Comparison of ENCODE assay signal across 8 cellular contexts in genomic region chr9:95048225-95049087, GRCh38.
DNase-seq lines count a peak whose midpoint lies in the region; ATAC-seq and TF ChIP-seq lines count a peak whose summit lies in the region.

No MANE protein-coding gene starts in this region.

- no peaks in the 10 kb centered on the region for H3K9me3 ChIP-seq in CD4-positive, CD25-positive, alpha-beta regulatory T cell (ENCODE audit: control insufficient read depth in 2 of 2, low read length in 2 of 2)
- no peaks in the 10 kb centered on the region for H3K9me3 ChIP-seq in iPS-18a (ENCODE audit: control insufficient read depth, low read depth, low read length)

- peaks cover 0 to 2% (median 0%) of the 10 kb centered on the region in 7 donors for H3K9me3 Mint-ChIP-seq in CD4-positive, CD25-positive, alpha-beta regulatory T cell
- no peaks in the 10 kb centered on the region for H3K9me3 Mint-ChIP-seq in T-helper 1 cell treated with Interleukin-12 subunit alpha and Interleukin-12 subunit beta and Interleukin-4 antibody, amounts not matched to agents 30 μg/mL and 1 μg/mL, for 36 hours

- H3K9ac ChIP-seq in iPS-18a (ENCODE audit: low read length), result peak overlapping the region; percentile 28

- peaks cover 17% of the 10 kb centered on the region for H3K27me3 Mint-ChIP-seq in CD4-positive, CD25-positive, alpha-beta regulatory T cell
- peaks cover 44% of the 10 kb centered on the region for H3K27me3 Mint-ChIP-seq in T-helper 1 cell treated with Interleukin-12 subunit alpha and Interleukin-12 subunit beta and Interleukin-4 antibody, amounts not matched to agents 30 μg/mL and 1 μg/mL, for 36 hours (ENCODE audit: low read depth)

- H3K27me3 ChIP-seq in CD4-positive, CD25-positive, alpha-beta regulatory T cell (ENCODE audit: control insufficient read depth, insufficient read depth, low read length), result peaks cover 13% of the 10 kb centered on the region
- H3K27me3 ChIP-seq in iPS-18a (ENCODE audit: control insufficient read depth, insufficient read depth, low read length), result peaks cover 59% of the 10 kb centered on the region

- peaks cover 12% of the 10 kb centered on the region for H3K4me1 ChIP-seq in CD4-positive, CD25-positive, alpha-beta regulatory T cell (ENCODE audit: control insufficient read depth, insufficient read depth, low read length, poor library complexity, severe bottlenecking)
- peaks cover 33% of the 10 kb centered on the region for H3K4me1 ChIP-seq in iPS-18a (ENCODE audit: control insufficient read depth, low read depth, low read length)

- no peak overlapping the region for H3K27ac ChIP-seq in CD4-positive, CD25-positive, alpha-beta regulatory T cell (ENCODE audit: insufficient read depth, low read length, poor library complexity, severe bottlenecking)
- no peak overlapping the region for H3K27ac ChIP-seq in iPS-18a (ENCODE audit: low read length)

- peaks cover 4 to 10% (median 6%) of the 10 kb centered on the region in 4 donors for H3K4me1 Mint-ChIP-seq in CD4-positive, CD25-positive, alpha-beta regulatory T cell
- peaks cover 12% of the 10 kb centered on the region for H3K4me1 Mint-ChIP-seq in T-helper 1 cell treated with Interleukin-12 subunit alpha and Interleukin-12 subunit beta and Interleukin-4 antibody, amounts not matched to agents 30 μg/mL and 1 μg/mL, for 36 hours (ENCODE audit: low read depth)

- no peaks in the 10 kb centered on the region for H3K36me3 Mint-ChIP-seq in CD4-positive, CD25-positive, alpha-beta regulatory T cell
- H3K36me3 Mint-ChIP-seq in T-helper 1 cell treated with Interleukin-12 subunit alpha and Interleukin-12 subunit beta and Interleukin-4 antibody, amounts not matched to agents 30 μg/mL and 1 μg/mL, for 36 hours (ENCODE audit: low read depth), result no peaks in the 10 kb centered on the region

- DNase-seq in CD4-positive, CD25-positive, alpha-beta regulatory T cell, result peak; percentile 23 to 69 (median 35)
- peak; percentile 93 for DNase-seq in GM20000 (ENCODE audit: low spot score)
- DNase-seq in KBM-7, result peak; percentile 55
- peak; percentile 74 for DNase-seq in astrocyte of the hippocampus (ENCODE audit: low read depth, low spot score)
- DNase-seq in stimulated activated CD4-positive, alpha-beta T cell treated with anti-CD3 and anti-CD28 coated beads, Interleukin-12 subunit alpha, Interleukin-12 subunit beta, amount 100 ng/mL, for 24 hours (ENCODE audit: low read depth in 2 of 2), result peak; percentile 18 to 48
- DNase-seq in putamen (ENCODE audit: low spot score), result no peak

- peak overlapping the region in 2 of 3 donors; percentile 8 to 26 for H3K27ac Mint-ChIP-seq in CD4-positive, CD25-positive, alpha-beta regulatory T cell
- H3K27ac Mint-ChIP-seq in T-helper 1 cell treated with Interleukin-12 subunit alpha and Interleukin-12 subunit beta and Interleukin-4 antibody, amounts not matched to agents 30 μg/mL and 1 μg/mL, for 36 hours, result no peak overlapping the region

- peak overlapping the region; percentile 69 for H3K4me3 ChIP-seq in CD4-positive, CD25-positive, alpha-beta regulatory T cell (ENCODE audit: low read depth, low read length)
- H3K4me3 ChIP-seq in iPS-18a (ENCODE audit: low read length), result peak overlapping the region; percentile 77

- no peaks in the 10 kb centered on the region for H3K36me3 ChIP-seq in CD4-positive, CD25-positive, alpha-beta regulatory T cell (ENCODE audit: control insufficient read depth, insufficient read depth, low read length)
- no peaks in the 10 kb centered on the region for H3K36me3 ChIP-seq in iPS-18a (ENCODE audit: control insufficient read depth, low read depth, low read length)

- peak; percentile 83 to 84 for ATAC-seq in CD4-positive, CD25-positive, alpha-beta regulatory T cell (ENCODE audit: low read depth in 2 of 2)

- TF ChIP-seq CTCF in GM20000 (IDR thresholded peaks at IDR 0.05; ENCODE audit: extremely low read depth, missing control alignments), result no peak

- H3K4me3 Mint-ChIP-seq in CD4-positive, CD25-positive, alpha-beta regulatory T cell, result peak overlapping the region; percentile 64 to 82 (median 80)
- peak overlapping the region; percentile 76 for H3K4me3 Mint-ChIP-seq in T-helper 1 cell treated with Interleukin-12 subunit alpha and Interleukin-12 subunit beta and Interleukin-4 antibody, amounts not matched to agents 30 μg/mL and 1 μg/mL, for 36 hours

- in situ Hi-C loops in KBM-7 (cut with MboI; ENCODE audit: low pct_unique_long_range_greater_than_20kb, low sequenced_read_pairs), result no loop called here
